In genomic region chr13:109787135-109787954, GRCh38 we compare ENCODE assay signal across 8 cellular contexts. TPM values are rescaled to one million over a fixed set of nuclear protein-coding genes. Genes with fewer than 3 reads are reported as not detected.
DNase-seq lines count a peak whose midpoint lies in the region; ATAC-seq and TF ChIP-seq lines count a peak whose summit lies in the region.

No MANE protein-coding gene starts in this region.

- H3K36me3 ChIP-seq in MM.1S (replicated peaks; ENCODE audit: insufficient read depth, low read length) = no peaks in the 10 kb centered on the region
- H3K36me3 ChIP-seq in liver (ENCODE audit: control insufficient read depth in 4 of 4, insufficient read depth in 3 of 4, low read depth in 1 of 4, low read length in 3 of 4) = peaks cover 2 to 11% (median 2%) of the 10 kb centered on the region in 4 donors
- peaks cover 0 to 20% (median 5%) of the 10 kb centered on the region in 5 donors for H3K36me3 ChIP-seq in subcutaneous abdominal adipose tissue (ENCODE audit: control insufficient read depth in 5 of 5, insufficient read depth in 5 of 5, low read length in 5 of 5)

- no peaks in the 10 kb centered on the region for H4K20me1 ChIP-seq in MM.1S (ENCODE audit: insufficient read depth, low read length)

- peak in 1 of 2 donors; percentile 10 for TF ChIP-seq RAD21 in liver (IDR thresholded peaks at IDR 0.05)

- no peaks in the 10 kb centered on the region for H3K27me3 ChIP-seq in MM.1S (replicated peaks; ENCODE audit: insufficient read depth, low read length)
- H3K27me3 ChIP-seq in liver (ENCODE audit: control insufficient read depth in 4 of 4, insufficient read depth in 4 of 4, low read length in 3 of 4) = no peaks in the 10 kb centered on the region
- no peaks in the 10 kb centered on the region for H3K27me3 ChIP-seq in subcutaneous abdominal adipose tissue (ENCODE audit: control insufficient read depth in 5 of 5, insufficient read depth in 4 of 5, low read length in 5 of 5)

- DNase-seq in COLO668 (lab: John Stamatoyannopoulos, UW; ENCODE audit: unreplicated experiment) (peak; percentile 90), MM.1S (peak; percentile 48), coronary artery (ENCODE audit: low spot score) (peak; percentile 78), NCI-H2107 treated with DMSO at 0.1 percent for 48 hours (lab: John Stamatoyannopoulos, UW; ENCODE audit: unreplicated experiment) (no peak)
- peak; percentile 32 for DNase-seq in T-helper 2 cell treated with Interferon-gamma antibody and Interleukin-4, amounts not matched to agents 5 μg/mL and 100 μg/mL, for 36 hours (ENCODE audit: low spot score)

- ATAC-seq in GM21528 (IDR thresholded peaks at IDR 0.05; ENCODE audit: low FRiP score, unreplicated experiment) = peak; percentile 28

- H3K36me3 Mint-ChIP-seq in T-helper 2 cell treated with Interferon-gamma antibody and Interleukin-4, amounts not matched to agents 5 μg/mL and 100 μg/mL, for 36 hours (ENCODE audit: low read depth) = peaks cover 2% of the 10 kb centered on the region

- peak overlapping the region; percentile 80 for H2AFZ ChIP-seq in MM.1S (ENCODE audit: low read length)

- H3K9me3 ChIP-seq in MM.1S (replicated peaks; ENCODE audit: insufficient read depth, low read length) (no peaks in the 10 kb centered on the region), liver (ENCODE audit: control insufficient read depth in 4 of 4, low read length in 3 of 4) (no peaks in the 10 kb centered on the region), subcutaneous abdominal adipose tissue (ENCODE audit: control insufficient read depth in 5 of 5, low read length in 5 of 5) (no peaks in the 10 kb centered on the region)

- 1% methylated on average over 86 of the region's 86 CpGs for WGBS in liver

- peak overlapping the region; percentile 95 for H3K27ac ChIP-seq in MM.1S (ENCODE audit: low read length)
- H3K27ac ChIP-seq in coronary artery = peak overlapping the region; percentile 92 to 99
- H3K27ac ChIP-seq in liver (ENCODE audit: low read depth in 1 of 2, low read length in 2 of 2) = peak overlapping the region; percentile 90 to 93
- H3K27ac ChIP-seq in subcutaneous abdominal adipose tissue (ENCODE audit: low read depth, low read length) = peak overlapping the region; percentile 77

- H3F3A ChIP-seq in MM.1S (ENCODE audit: insufficient read depth, low read length) = peaks cover 16% of the 10 kb centered on the region

- H3K27ac Mint-ChIP-seq in T-helper 2 cell treated with Interferon-gamma antibody and Interleukin-4, amounts not matched to agents 5 μg/mL and 100 μg/mL, for 36 hours = peak overlapping the region; percentile 87

- peaks cover 14% of the 10 kb centered on the region for H3K79me2 ChIP-seq in MM.1S (ENCODE audit: low read length)

- H3K4me3 ChIP-seq in MM.1S (ENCODE audit: low read length) (peak overlapping the region; percentile 90), coronary artery (peak overlapping the region; percentile 85), liver (ENCODE audit: low read depth in 1 of 3, low read length in 3 of 3) (peak overlapping the region; percentile 57 to 90 (median 76)), subcutaneous abdominal adipose tissue (ENCODE audit: low read depth in 1 of 5, low read length in 5 of 5) (peak overlapping the region; percentile 53 to 79 (median 70))

- peaks cover 27% of the 10 kb centered on the region for H3K4me1 ChIP-seq in MM.1S (ENCODE audit: low read length)
- peaks cover 17 to 41% (median 29%) of the 10 kb centered on the region in 4 donors for H3K4me1 ChIP-seq in liver (ENCODE audit: control insufficient read depth in 4 of 4, insufficient read depth in 4 of 4, low read length in 3 of 4)
- peaks cover 0 to 44% (median 43%) of the 10 kb centered on the region in 5 donors for H3K4me1 ChIP-seq in subcutaneous abdominal adipose tissue (ENCODE audit: control insufficient read depth in 5 of 5, insufficient read depth in 5 of 5, low read length in 5 of 5)

- TF ChIP-seq CTCF in MM.1S (IDR thresholded peaks at IDR 0.05; ENCODE audit: low read length) (no peak), coronary artery (IDR thresholded peaks at IDR 0.05) (no peak), liver (IDR thresholded peaks at IDR 0.05; ENCODE audit: low read depth, low read length, missing input control) (no peak)

- H3K4me1 Mint-ChIP-seq in T-helper 2 cell treated with Interferon-gamma antibody and Interleukin-4, amounts not matched to agents 5 μg/mL and 100 μg/mL, for 36 hours (ENCODE audit: low read depth) = peaks cover 37% of the 10 kb centered on the region

- H3K4me2 ChIP-seq in MM.1S (ENCODE audit: low read depth, low read length) = peak overlapping the region; percentile 55

- H3K27me3 Mint-ChIP-seq in T-helper 2 cell treated with Interferon-gamma antibody and Interleukin-4, amounts not matched to agents 5 μg/mL and 100 μg/mL, for 36 hours (ENCODE audit: low read depth) = peaks cover 25% of the 10 kb centered on the region

- peak overlapping the region; percentile 80 for H3K4me3 Mint-ChIP-seq in T-helper 2 cell treated with Interferon-gamma antibody and Interleukin-4, amounts not matched to agents 5 μg/mL and 100 μg/mL, for 36 hours

- no peaks in the 10 kb centered on the region for H3K9me2 ChIP-seq in MM.1S (replicated peaks; ENCODE audit: insufficient read depth, low read length)

- H3K9ac ChIP-seq in MM.1S (ENCODE audit: low read length) (peak overlapping the region; percentile 100), liver (ENCODE audit: low read depth in 1 of 2, low read length in 2 of 2) (peak overlapping the region; percentile 14 to 68), subcutaneous abdominal adipose tissue (ENCODE audit: low read length in 5 of 5) (peak overlapping the region in 4 of 5 donors; percentile 48 to 77 (median 68))

- H3K9me3 Mint-ChIP-seq in T-helper 2 cell treated with Interferon-gamma antibody and Interleukin-4, amounts not matched to agents 5 μg/mL and 100 μg/mL, for 36 hours = no peaks in the 10 kb centered on the region

TF ChIP-seq in liver, 16 proteins besides CTCF, POLR2A, EP300 and RAD21:
- TF ChIP-seq NR2F2 (IDR thresholded peaks at IDR 0.05) (no peak), TAF1 (conservative IDR thresholded peaks at IDR 0.05) (no peak), GABPA (IDR thresholded peaks at IDR 0.05 in 1 of 2, conservative IDR thresholded peaks at IDR 0.05 in 1 of 2) (no peak), EGR1 (IDR thresholded peaks at IDR 0.05; ENCODE audit: low read depth in 2 of 2) (no peak)

RNA-seq across cellular contexts. Expression of gene IRS2, which starts 1.0 kb away (rescaled TPM):
- total RNA-seq in liver = 1 to 10 TPM; 6.3 to 9.1 TPM
- polyA plus RNA-seq in liver = 1 to 10 TPM; 4.0 to 7.1 TPM

Comparison
In these comparisons a context has a peak if more than half of its experiments do, and no peak if none do; other contexts are left out.
1. H3K9ac ChIP-seq: peak in every context shown above with its lines; median percentile 100 in MM.1S; 68 in subcutaneous abdominal adipose tissue; 41 in liver.